8 cellular contexts compared by ENCODE assay signal in genomic region chr11:86068951-86069407, GRCh38. TPM values are rescaled to one million over a fixed set of nuclear protein-coding genes. Genes with fewer than 3 reads are reported as not detected.
DNase-seq lines count a peak whose midpoint lies in the region; ATAC-seq and TF ChIP-seq lines count a peak whose summit lies in the region.

Gene PICALM (minus strand): TSS chr11:86069084. CDS start chr11:86068780, 304 bp downstream.

- intact Hi-C loops in colonic mucosa (cut with DNase I): no loop called here

- H3K27ac ChIP-seq in colonic mucosa: peak within 1 kb of the TSS; percentile 95
- peak within 1 kb of the TSS; percentile 96 for H3K27ac ChIP-seq in layer of hippocampus (ENCODE audit: low read depth, low read length)

- H3K36me3 ChIP-seq in BE2C (no peaks in the 10 kb centered on the region), colonic mucosa (no peaks in the 10 kb centered on the region)

- DNase-seq in BE2C (peak; percentile 98), GM19240 (ENCODE audit: insufficient read length, low spot score) (peak; percentile 61), NCI-H526 (lab: John Stamatoyannopoulos, UW) (peak; percentile 98 to 99), colonic mucosa (peak; percentile 98)
- DNase-seq in activated CD4-positive, alpha-beta T cell treated with anti-CD3 and anti-CD28 coated beads for 48 hours: peak; percentile 99
- DNase-seq in stimulated activated CD4-positive, alpha-beta T cell treated with anti-CD3 and anti-CD28 coated beads, Interleukin-1b, Interleukin-23, amount 100 ng/mL, for 4 hours (ENCODE audit: low read depth in 2 of 2): peak; percentile 92 to 96

- H3K4me3 ChIP-seq in BE2C (ENCODE audit: low read depth, low read length): peak within 1 kb of the TSS; percentile 95
- H3K4me3 ChIP-seq in colonic mucosa: peak within 1 kb of the TSS; percentile 94

- H3K4me1 ChIP-seq in BE2C (peaks cover 10% of the 10 kb centered on the region), colonic mucosa (peaks cover under 1% of the 10 kb centered on the region)

- TF ChIP-seq CTCF in BE2C (IDR thresholded peaks at IDR 0.05; ENCODE audit: low read depth, low read length) (no peak), colonic mucosa (IDR thresholded peaks at IDR 0.05) (no peak)

- H3K9ac ChIP-seq in colonic mucosa (ENCODE audit: low read depth in 2 of 2, low read length in 2 of 2): peak within 1 kb of the TSS; percentile 98 to 99

- H3K27me3 ChIP-seq in BE2C (no peaks in the 10 kb centered on the region), colonic mucosa (no peaks in the 10 kb centered on the region), layer of hippocampus (ENCODE audit: control insufficient read depth, insufficient read depth, low read length) (no peaks in the 10 kb centered on the region)

- peak; percentile 77 for ATAC-seq in HG03460 (IDR thresholded peaks at IDR 0.05; ENCODE audit: unreplicated experiment)

- no peaks in the 10 kb centered on the region for H3K9me3 ChIP-seq in BE2C
- no peaks in the 10 kb centered on the region for H3K9me3 ChIP-seq in colonic mucosa

RNA-seq across cellular contexts. Expression of gene PICALM, which starts in this region (rescaled TPM):
- polyA plus RNA-seq in BE2C (2012; ENCODE audit: insufficient read depth, insufficient read length, low read depth): 59.3 TPM
- total RNA-seq in colonic mucosa: 100 to 1,000 TPM; 116 to 162 TPM

Comparison
In these comparisons a context has a peak if more than half of its experiments do, and no peak if none do; other contexts are left out.
1. Peak in every context shown above with its lines: DNase-seq, ATAC-seq, H3K4me3 ChIP-seq and H3K27ac ChIP-seq.